8 cellular contexts compared by ENCODE assay signal in genomic region chr11:45665206-45665932, GRCh38. TPM values are rescaled to one million over a fixed set of nuclear protein-coding genes. Genes with fewer than 3 reads are reported as not detected.
DNase-seq lines count a peak whose midpoint lies in the region; ATAC-seq, FAIRE-seq and TF ChIP-seq lines count a peak whose summit lies in the region.

A gene with protein sequence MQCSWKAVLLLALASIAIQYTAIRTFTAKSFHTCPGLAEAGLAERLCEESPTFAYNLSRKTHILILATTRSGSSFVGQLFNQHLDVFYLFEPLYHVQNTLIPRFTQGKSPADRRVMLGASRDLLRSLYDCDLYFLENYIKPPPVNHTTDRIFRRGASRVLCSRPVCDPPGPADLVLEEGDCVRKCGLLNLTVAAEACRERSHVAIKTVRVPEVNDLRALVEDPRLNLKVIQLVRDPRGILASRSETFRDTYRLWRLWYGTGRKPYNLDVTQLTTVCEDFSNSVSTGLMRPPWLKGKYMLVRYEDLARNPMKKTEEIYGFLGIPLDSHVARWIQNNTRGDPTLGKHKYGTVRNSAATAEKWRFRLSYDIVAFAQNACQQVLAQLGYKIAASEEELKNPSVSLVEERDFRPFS (minus strand): TSS chr11:45665622. CDS start chr11:45650923, 14,699 bp downstream.

- no peak for TF ChIP-seq CTCF in H1 (IDR thresholded peaks at IDR 0.05; ENCODE audit: control extremely low read depth in 1 of 3, insufficient read depth in 1 of 3, low read depth in 1 of 3, low read length in 3 of 3)
- TF ChIP-seq CTCF in RWPE1 (conservative IDR thresholded peaks at IDR 0.05; ENCODE audit: low read depth), result no peak

- H3K9me3 ChIP-seq in SK-N-MC (ENCODE audit: low read depth, low read length) (no peaks in the 10 kb centered on the region), H1 (ENCODE audit: insufficient read depth in 2 of 2, low read depth in 1 of 2, low read length in 1 of 2) (no peaks in the 10 kb centered on the region)

- no peak within 1 kb of the TSS for H3K23ac ChIP-seq in H1 (ENCODE audit: insufficient read length)

- peaks cover 12% of the 10 kb centered on the region; the same call in 1 of the 2 replicates for H3K23me2 ChIP-seq in H1 (ENCODE audit: low read depth, low read length)

- CTCF ChIA-PET in H1 (lab: Charles Lee; ENCODE audit: partially characterized antibody) (interaction anchor here (0.6 to 5.8 kb wide), 6 partner anchors 8 to 294 kb away, joined by 3 to 48 read pairs (median 9); no protein-coding TSS in a partner anchor), RWPE1 (lab: Yijun Ruan, JAX) (interaction anchor here (1.0 to 2.3 kb wide), 3 partner anchors 10 to 107 kb away, joined by 4 to 11 read pairs (median 9); no protein-coding TSS in a partner anchor)

- POLR2A ChIA-PET in H1 (lab: Charles Lee; ENCODE audit: partially characterized antibody), result interaction anchor here (1.9 kb wide), 1 partner anchor 11 kb away, joined by 8 read pairs; no protein-coding TSS in a partner anchor
- POLR2A ChIA-PET in RWPE1 (lab: Yijun Ruan, JAX; ENCODE audit: low non-redundant PET), result no interaction called here

- no peak for TF ChIP-seq RAD21 in H1 (IDR thresholded peaks at IDR 0.05 in 1 of 2, conservative IDR thresholded peaks at IDR 0.05 in 1 of 2; ENCODE audit: low read depth in 2 of 2, low read length in 2 of 2)

- no peak within 1 kb of the TSS for H2BK20ac ChIP-seq in H1 (ENCODE audit: low read length)

- H4K91ac ChIP-seq in H1 (replicated peaks; ENCODE audit: insufficient read length, low read length), result no peak within 1 kb of the TSS

- ATAC-seq in HG03439 (IDR thresholded peaks at IDR 0.05; ENCODE audit: unreplicated experiment), result no peak

- H3K27ac ChIP-seq in SK-N-MC (no peak within 1 kb of the TSS), H1 (ENCODE audit: low read depth, low read length) (no peak within 1 kb of the TSS; the same call in 1 of the 2 replicates), temporal lobe (ENCODE audit: low read depth, low read length) (peak within 1 kb of the TSS; percentile 45), RWPE1 (no peak within 1 kb of the TSS)

- no peak within 1 kb of the TSS for H3K4ac ChIP-seq in H1 (replicated peaks; ENCODE audit: insufficient read length, low read depth, low read length)

- WGBS in H1 (ENCODE audit: extremely low coverage in 1 of 2, insufficient coverage in 1 of 2, insufficient read length in 1 of 2, insufficient replicate concordance in 2 of 2, low coverage in 1 of 2, low lambda C conversion rate in 2 of 2, missing lambda C conversion rate in 1 of 2), 2 experiments, result 3% methylated on average over 19 of the region's 96 CpGs; no CpG with 5 or more reads in 1 of the 2 experiments

- no peak for TF ChIP-seq POLR2A in H1 (IDR thresholded peaks at IDR 0.05; ENCODE audit: control extremely low read depth in 1 of 2, low read depth in 2 of 2, low read length in 2 of 2)

- peaks cover 0 to 17% (median 12%) of the 10 kb centered on the region in 4 experiments; a peak in 6 of 7 replicates for H3K4me1 ChIP-seq in H1 (replicated peaks in 1 of 4; ENCODE audit: control insufficient read depth in 3 of 4, insufficient read depth in 4 of 4, low read length in 3 of 4)

- H3K79me1 ChIP-seq in H1 (ENCODE audit: low read depth, low read length), result no peaks in the 10 kb centered on the region

- no peak within 1 kb of the TSS for H3K9ac ChIP-seq in SK-N-MC (ENCODE audit: insufficient read length)
- no peak within 1 kb of the TSS; a peak in 1 of 7 replicates for H3K9ac ChIP-seq in H1 (replicated peaks in 1 of 4; ENCODE audit: extremely low read depth in 1 of 4, low read depth in 3 of 4, low read length in 3 of 4)

- H4K8ac ChIP-seq in H1 (ENCODE audit: extremely low read depth, insufficient read depth, low read length), result peak within 1 kb of the TSS; percentile 59

- H3K14ac ChIP-seq in H1 (ENCODE audit: insufficient read length), result no peak within 1 kb of the TSS

- DNase-seq in activated effector memory CD4-positive, alpha-beta T cell treated with anti-CD3 and anti-CD28 coated beads, Interleukin-2, amount 50 U/mL, for 16 hours, result peak; percentile 68
- no peak for DNase-seq in activated effector memory CD4-positive, alpha-beta T cell treated with Interleukin-2 at 50 U/mL for 16 hours
- DNase-seq in SK-N-MC (ENCODE audit: low read depth, low spot score), result no peak
- peak in 1 of 2 experiments; percentile 64 for DNase-seq in H1 (ENCODE audit: low read depth in 1 of 2, low spot score in 2 of 2)
- DNase-seq in medulla oblongata (ENCODE audit: extremely low spot score), result peak; percentile 51
- DNase-seq in RWPE1 (ENCODE audit: low spot score), result no peak

- peaks cover 2% of the 10 kb centered on the region in 2 experiments for H4K20me1 ChIP-seq in H1 (replicated peaks in 1 of 2; ENCODE audit: control insufficient read depth in 1 of 2, insufficient read depth in 2 of 2, low read length in 2 of 2)

- H2AK5ac ChIP-seq in H1 (ENCODE audit: low read depth, low read length), result no peak within 1 kb of the TSS

- no peak for TF ChIP-seq EP300 in H1 (IDR thresholded peaks at IDR 0.05; ENCODE audit: borderline replicate concordance in 1 of 2, low read depth in 2 of 2, low read length in 2 of 2)

- H4K5ac ChIP-seq in H1 (ENCODE audit: insufficient read length, low read depth, low read length), result no peak within 1 kb of the TSS

- FAIRE-seq in H1 (lab: Jason Lieb, UNC), result no peak

- no peaks in the 10 kb centered on the region for H3K79me2 ChIP-seq in H1 (ENCODE audit: control insufficient read depth in 1 of 2, insufficient read depth in 2 of 2, low read length in 2 of 2)

- peak within 1 kb of the TSS; percentile 23; the same call in 1 of the 2 replicates for H2AFZ ChIP-seq in H1 (ENCODE audit: low read length)

- no peak within 1 kb of the TSS for H2BK120ac ChIP-seq in H1 (replicated peaks; ENCODE audit: low read depth, low read length)

- no peak within 1 kb of the TSS for H2BK15ac ChIP-seq in H1 (ENCODE audit: low read length)

- H3K4me3 ChIP-seq in SK-N-MC, result peak within 1 kb of the TSS; percentile 80
- H3K4me3 ChIP-seq in H1 (ENCODE audit: extremely low read depth in 1 of 4, insufficient read depth in 2 of 4, low read depth in 3 of 4, low read length in 4 of 4), result peak within 1 kb of the TSS; percentile 52 to 78 (median 54)

- H3K56ac ChIP-seq in H1 (replicated peaks; ENCODE audit: insufficient read length, low read depth, low read length), result no peak within 1 kb of the TSS

- H3K4me2 ChIP-seq in H1 (ENCODE audit: insufficient read depth in 1 of 2, low read depth in 2 of 2, low read length in 2 of 2), result peak within 1 kb of the TSS; percentile 74 to 96

- H3K36me3 ChIP-seq in SK-N-MC (ENCODE audit: insufficient read depth, low read length) (no peaks in the 10 kb centered on the region), H1 (ENCODE audit: control insufficient read depth in 2 of 4, insufficient read depth in 4 of 4, low read length in 3 of 4) (no peaks in the 10 kb centered on the region)

- no peak within 1 kb of the TSS; the same call in none of the 2 replicates for H3K18ac ChIP-seq in H1 (ENCODE audit: extremely low read depth, low read length)

- H2BK12ac ChIP-seq in H1 (ENCODE audit: low read depth, low read length), result peak within 1 kb of the TSS; percentile 50; the same call in 1 of the 2 replicates

- H3K27me3 ChIP-seq in H1 (replicated peaks in 1 of 4; ENCODE audit: control insufficient read depth in 3 of 4, extremely low read depth in 1 of 4, insufficient read depth in 3 of 4, low read length in 3 of 4), result peaks cover 11 to 46% (median 37%) of the 10 kb centered on the region in 4 experiments

- no peak within 1 kb of the TSS for H2BK5ac ChIP-seq in H1 (ENCODE audit: low read depth, low read length)

TF ChIP-seq in H1, 55 proteins besides CTCF, POLR2A, EP300 and RAD21:
- TF ChIP-seq RBBP5 (IDR thresholded peaks at IDR 0.05; ENCODE audit: borderline replicate concordance, low read depth, low read length) (0 out of 2 replicates have a peak, but pooled peaks have one; percentile 39), KDM4A (IDR thresholded peaks at IDR 0.05; ENCODE audit: low read depth, low read length, severe bottlenecking) (peak; percentile 74), SP2 (IDR thresholded peaks at IDR 0.05; ENCODE audit: low read length) (no peak), TAF7 (optimal IDR thresholded peaks at IDR 0.05; ENCODE audit: borderline replicate concordance, low read depth, low read length) (no peak), PHF8 (conservative IDR thresholded peaks at IDR 0.05; ENCODE audit: low read depth, low read length) (0 out of 2 replicates have a peak, but pooled peaks have one; percentile 12), CBX5 (IDR thresholded peaks at IDR 0.05; ENCODE audit: low read depth, low read length) (no peak), EZH2 (IDR thresholded peaks at IDR 0.05; ENCODE audit: low read depth, low read length, severe bottlenecking) (peak; percentile 67)
TF ChIP-seq in H1: peak in this region for 4.

RNA-seq across cellular contexts. Expression of the gene that starts here (rescaled TPM):
- total RNA-seq in H1 (2021; fragmentation: NEBNext Ultra II Directional; extraction: Animal tissue kit (Norgen Biotek cat#: 25700)), result 1.6 and 3.8 TPM in 2 replicates
- polyA plus RNA-seq in H1 (2011; rRNA removed), result 1.6 and 2.7 TPM in 2 replicates
- 1.2 TPM for polyA plus RNA-seq in H1 (2011; cell fraction: cytosol; rRNA removed)
- polyA plus RNA-seq in H1 (2011; cell fraction: nucleus; rRNA removed), result 3.8 TPM
- 1.0 to 1.7 TPM (median 1.5 TPM) in 4 replicates for polyA plus RNA-seq in H1 (2012, experiment 1 of 2)
- 1.0 TPM for polyA plus RNA-seq in H1 (2012, experiment 2 of 2)
- 1.4 TPM for polyA plus RNA-seq in H1 (2013, experiment 1 of 2)
- polyA plus RNA-seq in H1 (2013, experiment 2 of 2), result 1.7 TPM
- polyA minus RNA-seq in H1 (2011; rRNA and poly(A)+ RNA removed), result 0.44 and 0.82 TPM in 2 replicates
- 0.51 TPM for polyA minus RNA-seq in H1 (2011; cell fraction: cytosol; rRNA and poly(A)+ RNA removed)
- 1.6 TPM for polyA minus RNA-seq in H1 (2011; cell fraction: nucleus; rRNA and poly(A)+ RNA removed)
- total RNA-seq in temporal lobe, result 12.5 TPM

Comparison
In these comparisons a context has a peak if more than half of its experiments do, and no peak if none do; other contexts are left out.
1. DNase-seq: peak in activated effector memory CD4-positive, alpha-beta T cell treated with anti-CD3 and anti-CD28 coated beads, Interleukin-2, amount 50 U/mL, for 16 hours (single experiment) and medulla oblongata (single experiment); none in activated effector memory CD4-positive, alpha-beta T cell treated with Interleukin-2 at 50 U/mL for 16 hours (single experiment), SK-N-MC (single experiment) and RWPE1 (single experiment).